20 cellular contexts compared by ENCODE assay signal in genomic region chr6:92710048-92710447, GRCh38.
DNase-seq lines count a peak whose midpoint lies in the region; ATAC-seq, FAIRE-seq and TF ChIP-seq lines count a peak whose summit lies in the region.
"Had no signal": no experiment of that assay in that cellular context is flagged by ENCODE, and none has a peak within 500 bp of the region (broad histone marks: within the 10 kb centered on the region; RNA-seq: fewer than 3 reads in every experiment).

No MANE protein-coding gene starts in this region.

- TF ChIP-seq RAD21 in GM12878 (IDR thresholded peaks at IDR 0.05; ENCODE audit: insufficient read depth, low read depth, low read length), result no peak

- H4K20me1 ChIP-seq in GM12878 (ENCODE audit: control insufficient read depth, insufficient read depth), result no peaks in the 10 kb centered on the region
- H4K20me1 ChIP-seq: BLaER1 had no signal

- no peak overlapping the region for H3K4me2 ChIP-seq in GM12878 (ENCODE audit: control insufficient read depth, insufficient read depth)
- H3K4me2 ChIP-seq: BLaER1 had no signal

- H3K27me3 ChIP-seq in GM12878 (replicated peaks in 1 of 2; ENCODE audit: control insufficient read depth in 2 of 2, insufficient read depth in 2 of 2, low read length in 1 of 2), result no peaks in the 10 kb centered on the region
- H3K27me3 ChIP-seq in psoas muscle (ENCODE audit: insufficient read depth in 3 of 3, low read length in 2 of 3), result no peaks in the 10 kb centered on the region
- H3K27me3 ChIP-seq: BLaER1, cardiac muscle cell, ovary had no signal

- TF ChIP-seq EP300 in GM12878 (IDR thresholded peaks at IDR 0.05; ENCODE audit: borderline replicate concordance in 1 of 2, control insufficient read depth in 1 of 2, low read depth in 2 of 2, low read length in 2 of 2), result no peak

- H3K79me2 ChIP-seq in GM12878 (ENCODE audit: control insufficient read depth, insufficient read depth, low read length), result no peaks in the 10 kb centered on the region

- FAIRE-seq in GM12878 (lab: Jason Lieb, UNC), result no peak
- FAIRE-seq: GM19239, small intestine had no signal

- POLR2A ChIA-PET in GM12878 (lab: Charles Lee), result no interaction called here

- in situ Hi-C loops in GM12878 (cut with MboI), result no loop called here

- no peak for DNase-seq in GM12878 (ENCODE audit: low read depth, low spot score)
- DNase-seq in SKM-1 treated with dmso at 0.1 percent for 144 hours (lab: John Stamatoyannopoulos, UW; ENCODE audit: unreplicated experiment), result no peak
- no peak for DNase-seq in psoas muscle
- no peak for DNase-seq in activated CD8-positive, alpha-beta memory T cell treated with anti-CD3 and anti-CD28 coated beads for 24 hours
- DNase-seq: activated CD4-positive, alpha-beta T cell treated with anti-CD3 and anti-CD28 coated beads, Interleukin-2, amount 50 U/mL, for 1 hour; activated T-cell treated with anti-CD3 and anti-CD28 coated beads, Interleukin-2, amount 50 U/mL, for 4 hours; endodermal cell; NCI-H187 treated with DMSO at 0.1 percent for 48 hours; NCI-H510A; OCI-M1; ovary; small intestine; stimulated activated naive B cell treated with anti-CD40 and anti-IgM and Interleukin-4, amounts not matched to agents 10 μg/mL and 1 μg/mL and 100 μg/mL, for 72 hours had no signal

- no peak for TF ChIP-seq POLR2A in GM12878 (IDR thresholded peaks at IDR 0.05; ENCODE audit: low read depth, low read length)

- no peak overlapping the region for H3K9ac ChIP-seq in GM12878 (ENCODE audit: control insufficient read depth, insufficient read depth, low read length)
- H3K9ac ChIP-seq: BLaER1 had no signal

- no peak overlapping the region for H2AFZ ChIP-seq in GM12878 (ENCODE audit: control insufficient read depth, low read depth, low read length)

- H3K36me3 ChIP-seq in GM12878 (ENCODE audit: control insufficient read depth in 2 of 2, insufficient read depth in 2 of 2, low read length in 1 of 2) (no peaks in the 10 kb centered on the region), psoas muscle (ENCODE audit: insufficient read depth in 1 of 2, low read depth in 1 of 2) (no peaks in the 10 kb centered on the region)
- H3K36me3 ChIP-seq: BLaER1, cardiac muscle cell, ovary had no signal

- TF ChIP-seq CTCF in GM12878 (IDR thresholded peaks at IDR 0.05 in 2 of 3, conservative IDR thresholded peaks at IDR 0.05 in 1 of 3; ENCODE audit: control insufficient read depth in 2 of 3, extremely low read depth in 1 of 3, insufficient read depth in 1 of 3, low read depth in 3 of 3, low read length in 3 of 3), result no peak
- TF ChIP-seq CTCF in psoas muscle (IDR thresholded peaks at IDR 0.05), result no peak

- no TSS peak for BruUV-seq in GM12878 (replicated peaks; lab: Mats Ljungman, UMichigan)

- RAD21 ChIA-PET in GM12878 (lab: Charles Lee; ENCODE audit: unreplicated experiment), result no interaction called here

- H3K4me3 ChIP-seq in GM12878 (no peak overlapping the region), psoas muscle (no peak overlapping the region)
- H3K4me3 ChIP-seq: BLaER1, cardiac muscle cell, ovary had no signal

- SMC1A ChIA-PET in GM12878 (lab: Charles Lee; ENCODE audit: uncharacterized antibody, unreplicated experiment), result no interaction called here

- no peaks in the 10 kb centered on the region for H3K4me1 ChIP-seq in GM12878 (ENCODE audit: control insufficient read depth, insufficient read depth, low read length)
- no peaks in the 10 kb centered on the region for H3K4me1 ChIP-seq in psoas muscle
- H3K4me1 ChIP-seq: BLaER1 had no signal

- CTCF ChIA-PET in GM12878 (lab: Yijun Ruan, JAX), result no interaction called here

- H3K9me3 ChIP-seq in GM12878 (replicated peaks; ENCODE audit: control insufficient read depth, insufficient read depth, low read length) (no peaks in the 10 kb centered on the region), psoas muscle (no peaks in the 10 kb centered on the region)
- H3K9me3 ChIP-seq: BLaER1, ovary had no signal

- H3K27ac ChIP-seq in GM12878 (ENCODE audit: control insufficient read depth, insufficient read depth) (no peak overlapping the region), psoas muscle (no peak overlapping the region)
- H3K27ac ChIP-seq: BLaER1, cardiac muscle cell, ovary had no signal

- intact Hi-C loops in GM12878 (cut with micrococcal nuclease; ENCODE audit: unreplicated experiment), result no loop called here
- intact Hi-C loops in psoas muscle (cut with DNase I), result no loop called here

- WGBS in GM12878 (ENCODE audit: insufficient coverage, insufficient replicate concordance, low lambda C conversion rate, missing lambda C conversion rate), result 4% methylated on average over 3 of the region's 3 CpGs
- WGBS in psoas muscle, 3 donors, result 66 to 75% (median 74%) methylated on average over 3 of the region's 3 CpGs

- ATAC-seq in GM18909 (IDR thresholded peaks at IDR 0.05; ENCODE audit: poor library complexity, unreplicated experiment), result peak; percentile 91
- peak; percentile 79 for ATAC-seq in HG02623 (IDR thresholded peaks at IDR 0.05; ENCODE audit: unreplicated experiment)
- peak; percentile 73 for ATAC-seq in HG03103 (IDR thresholded peaks at IDR 0.05; ENCODE audit: low read depth, unreplicated experiment)
- peak; percentile 95 for ATAC-seq in GM12878
- no peak for ATAC-seq in psoas muscle
- ATAC-seq: activated T-cell treated with anti-CD3 and anti-CD28 coated beads, Interleukin-2, amount 50 U/mL, for 4 hours; HCT116; stimulated activated naive B cell treated with anti-CD40 and anti-IgM and Interleukin-4, amounts not matched to agents 10 μg/mL and 1 μg/mL and 100 μg/mL, for 72 hours had no signal

TF ChIP-seq in GM12878, 131 proteins besides CTCF, POLR2A, EP300 and RAD21:
- TF ChIP-seq PML (IDR thresholded peaks at IDR 0.05; ENCODE audit: low read length), result no peak
- peak; percentile 82 for TF ChIP-seq MEF2A (IDR thresholded peaks at IDR 0.05; ENCODE audit: insufficient read depth, low read depth, low read length)
- peak; percentile 73 for TF ChIP-seq RUNX3 (IDR thresholded peaks at IDR 0.05; ENCODE audit: low read length)

Comparison
In these comparisons a context has a peak if more than half of its experiments do, and no peak if none do; other contexts are left out.
1. ATAC-seq: peak in GM18909 (single experiment), HG02623 (single experiment), HG03103 (single experiment) and GM12878 (single experiment); none in psoas muscle (0 of 4).